1 cellular context compared by ENCODE assay signal in the genomic region with DNA sequence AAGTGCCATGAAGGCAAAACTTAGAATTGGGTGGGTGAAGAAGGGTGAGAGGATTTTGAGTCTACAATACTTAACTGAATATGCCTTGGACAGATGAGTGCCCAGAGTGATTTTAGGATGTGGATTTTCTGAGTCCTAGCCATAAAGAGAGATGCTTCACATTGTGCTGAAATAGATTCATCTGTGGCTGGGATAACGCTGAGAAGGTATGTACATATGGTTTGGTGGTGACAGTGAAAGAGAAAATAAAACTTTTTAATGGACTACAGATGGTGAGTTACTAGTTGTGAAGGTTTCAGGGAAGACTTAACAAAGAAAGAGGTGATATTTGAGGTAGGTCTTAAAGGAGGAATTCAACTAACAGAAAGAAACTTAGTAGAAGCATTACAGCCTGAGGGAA.
TF ChIP-seq lines count a peak whose summit lies in the region.

No MANE protein-coding gene starts in this region.

TF ChIP-seq in GM12878, 131 proteins besides CTCF, POLR2A, EP300 and RAD21 (continued from another document):
- TF ChIP-seq SP1 (IDR thresholded peaks at IDR 0.05; ENCODE audit: low read depth, low read length) (no peak), CEBPB (IDR thresholded peaks at IDR 0.05; ENCODE audit: borderline replicate concordance in 1 of 2, low read depth in 2 of 2, low read length in 2 of 2) (no peak), LARP7 (IDR thresholded peaks at IDR 0.05) (no peak), MEF2A (IDR thresholded peaks at IDR 0.05; ENCODE audit: insufficient read depth, low read depth, low read length) (no peak)
